ENCODE assay signal across 19 cellular contexts in the genomic region with DNA sequence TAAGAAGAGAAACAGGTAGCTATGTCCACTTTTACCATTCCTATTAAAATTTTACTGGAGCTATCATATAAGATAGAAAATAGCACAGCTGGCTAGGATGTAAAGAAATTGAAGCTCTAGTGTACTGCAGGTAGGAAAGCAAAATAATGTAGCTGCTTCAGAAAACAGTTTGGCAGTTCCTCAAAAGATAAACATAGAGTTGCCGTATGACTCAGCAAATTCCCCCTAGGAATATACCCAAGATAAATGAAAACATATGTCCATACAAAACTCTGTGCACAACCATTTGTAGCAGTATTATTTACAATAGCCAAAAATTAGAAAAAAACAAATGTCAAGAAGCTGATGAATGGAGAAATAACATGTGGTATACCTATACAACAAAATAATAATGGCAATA.
DNase-seq lines count a peak whose midpoint lies in the region; ATAC-seq, FAIRE-seq and TF ChIP-seq lines count a peak whose summit lies in the region.
"Had no signal": no experiment of that assay in that cellular context is flagged by ENCODE, and none has a peak within 500 bp of the region (broad histone marks: within the 10 kb centered on the region; RNA-seq: fewer than 3 reads in every experiment).

No MANE protein-coding gene starts in this region.

- no peak for TF ChIP-seq POLR2A in GM12878 (IDR thresholded peaks at IDR 0.05; ENCODE audit: low read depth, low read length)
- no peak for TF ChIP-seq POLR2A in H54 (IDR thresholded peaks at IDR 0.05; ENCODE audit: low read depth, low read length)

- no peak for TF ChIP-seq CTCF in GM12878 (IDR thresholded peaks at IDR 0.05 in 2 of 3, conservative IDR thresholded peaks at IDR 0.05 in 1 of 3; ENCODE audit: control insufficient read depth in 2 of 3, extremely low read depth in 1 of 3, insufficient read depth in 1 of 3, low read depth in 3 of 3, low read length in 3 of 3)

- no peaks in the 10 kb centered on the region for H4K20me1 ChIP-seq in GM12878 (ENCODE audit: control insufficient read depth, insufficient read depth)
- H4K20me1 ChIP-seq: BLaER1 had no signal

- no peaks in the 10 kb centered on the region for H3K27me3 ChIP-seq in GM12878 (replicated peaks in 1 of 2; ENCODE audit: control insufficient read depth in 2 of 2, insufficient read depth in 2 of 2, low read length in 1 of 2)
- H3K27me3 ChIP-seq in right cardiac atrium (ENCODE audit: control insufficient read depth, insufficient read depth), result no peaks in the 10 kb centered on the region
- H3K27me3 ChIP-seq: BLaER1, cardiac muscle cell had no signal

- intact Hi-C loops in GM12878 (cut with micrococcal nuclease; ENCODE audit: unreplicated experiment), result no loop called here
- intact Hi-C loops in right cardiac atrium (cut with DNase I), result no loop called here

- no peak for TF ChIP-seq RAD21 in GM12878 (IDR thresholded peaks at IDR 0.05; ENCODE audit: insufficient read depth, low read depth, low read length)

- no peaks in the 10 kb centered on the region for H3K9me3 ChIP-seq in GM12878 (replicated peaks; ENCODE audit: control insufficient read depth, insufficient read depth, low read length)
- no peaks in the 10 kb centered on the region for H3K9me3 ChIP-seq in right cardiac atrium (ENCODE audit: control insufficient read depth, low read length)
- H3K9me3 ChIP-seq: BLaER1, spleen had no signal

- no peaks in the 10 kb centered on the region for H3K36me3 ChIP-seq in GM12878 (ENCODE audit: control insufficient read depth in 2 of 2, insufficient read depth in 2 of 2, low read length in 1 of 2)
- H3K36me3 ChIP-seq: BLaER1, cardiac muscle cell, spleen had no signal

- peak; percentile 18 for DNase-seq in DMS 273 (lab: John Stamatoyannopoulos, UW; ENCODE audit: unreplicated experiment)
- no peak for DNase-seq in DMS 273 treated with DMSO at 0.1 percent for 48 hours (lab: John Stamatoyannopoulos, UW)
- DNase-seq in HS-5 (ENCODE audit: low read depth), result peak; percentile 35
- no peak for DNase-seq in GM12878 (ENCODE audit: low read depth, low spot score)
- peak; percentile 27 for DNase-seq in fibroblast of the conjunctiva (ENCODE audit: low read depth)
- no peak for DNase-seq in H54 (ENCODE audit: insufficient read length, low spot score)
- no peak for DNase-seq in right cardiac atrium
- DNase-seq in stimulated activated CD4-positive, alpha-beta T cell treated with anti-CD3 and anti-CD28 coated beads, Interleukin-15, amount 100 ng/mL, for 24 hours, result no peak
- DNase-seq: activated CD4-positive, CD25-positive, alpha-beta regulatory T cell; activated T-cell treated with anti-CD3 and anti-CD28 coated beads, Interleukin-2, amount 50 U/mL, for 4 hours; left cardiac atrium; NCI-H1417 treated with DMSO at 0.1 percent for 48 hours; NCI-H526 treated with DMSO at 0.1 percent for 48 hours; SIG-M5; spleen had no signal

- no peak overlapping the region for H3K9ac ChIP-seq in GM12878 (ENCODE audit: control insufficient read depth, insufficient read depth, low read length)
- H3K9ac ChIP-seq: BLaER1 had no signal

- in situ Hi-C loops in GM12878 (cut with MboI), result no loop called here

- no peak for FAIRE-seq in GM12878 (lab: Jason Lieb, UNC)
- no peak for FAIRE-seq in H54 (lab: Jason Lieb, UNC)
- FAIRE-seq: D721Med had no signal

- 56% methylated on average over 1 of the region's 1 CpG for WGBS in GM12878 (ENCODE audit: insufficient coverage, insufficient replicate concordance, low lambda C conversion rate, missing lambda C conversion rate)
- WGBS in right cardiac atrium, result 54% methylated on average over 1 of the region's 1 CpG

- CTCF ChIA-PET in GM12878 (lab: Yijun Ruan, JAX), result interaction anchor here (0.6 to 5.0 kb wide), 7 partner anchors 9 to 239 kb away, joined by 3 to 30 read pairs (median 3); no protein-coding TSS in a partner anchor

- H3K4me3 ChIP-seq in GM12878 (no peak overlapping the region), right cardiac atrium (ENCODE audit: low read length) (no peak overlapping the region)
- H3K4me3 ChIP-seq: BLaER1, cardiac muscle cell, spleen had no signal

- ATAC-seq in GM12878 (no peak), right cardiac atrium (no peak)
- ATAC-seq: activated T-cell treated with anti-CD3 and anti-CD28 coated beads, Interleukin-2, amount 50 U/mL, for 4 hours; left cardiac atrium had no signal

- no peak for TF ChIP-seq EP300 in GM12878 (IDR thresholded peaks at IDR 0.05; ENCODE audit: borderline replicate concordance in 1 of 2, control insufficient read depth in 1 of 2, low read depth in 2 of 2, low read length in 2 of 2)

- BruUV-seq in GM12878 (replicated peaks; lab: Mats Ljungman, UMichigan), result no TSS peak

- no peaks in the 10 kb centered on the region for H3K79me2 ChIP-seq in GM12878 (ENCODE audit: control insufficient read depth, insufficient read depth, low read length)

- H3K4me1 ChIP-seq in GM12878 (ENCODE audit: control insufficient read depth, insufficient read depth, low read length) (no peaks in the 10 kb centered on the region), right cardiac atrium (ENCODE audit: control insufficient read depth, insufficient read depth, low read length) (no peaks in the 10 kb centered on the region)
- H3K4me1 ChIP-seq: BLaER1, spleen had no signal

- POLR2A ChIA-PET in GM12878 (lab: Charles Lee), result no interaction called here

- RAD21 ChIA-PET in GM12878 (lab: Charles Lee; ENCODE audit: unreplicated experiment), result interaction anchor here (1.3 to 1.5 kb wide), 2 partner anchors 13 to 14 kb away, joined by 4 read pairs; no protein-coding TSS in a partner anchor

- SMC1A ChIA-PET in GM12878 (lab: Charles Lee; ENCODE audit: uncharacterized antibody, unreplicated experiment), result interaction anchor here (1.3 to 2.0 kb wide), 5 partner anchors 9 to 478 kb away, joined by 3 to 11 read pairs (median 5); no protein-coding TSS in a partner anchor

- H3K27ac ChIP-seq in GM12878 (ENCODE audit: control insufficient read depth, insufficient read depth), result no peak overlapping the region
- H3K27ac ChIP-seq in right cardiac atrium (ENCODE audit: low read length), result no peak overlapping the region
- H3K27ac ChIP-seq: 22Rv1, BLaER1, cardiac muscle cell, spleen had no signal

- H2AFZ ChIP-seq in GM12878 (ENCODE audit: control insufficient read depth, low read depth, low read length), result no peak overlapping the region

- no peak overlapping the region for H3K4me2 ChIP-seq in GM12878 (ENCODE audit: control insufficient read depth, insufficient read depth)
- H3K4me2 ChIP-seq: BLaER1 had no signal

TF ChIP-seq in GM12878, 131 proteins besides CTCF, POLR2A, EP300 and RAD21:
- TF ChIP-seq MEF2A (IDR thresholded peaks at IDR 0.05; ENCODE audit: insufficient read depth, low read depth, low read length), result no peak
- TF ChIP-seq SPI1 (IDR thresholded peaks at IDR 0.05; ENCODE audit: borderline replicate concordance, insufficient read depth, low read depth, low read length), result peak; percentile 58; the same call in 1 of the 2 replicates

Comparison
In these comparisons a context has a peak if more than half of its experiments do, and no peak if none do; other contexts are left out.
1. DNase-seq: peak in DMS 273 (single experiment), HS-5 (single experiment) and fibroblast of the conjunctiva (single experiment); none in DMS 273 treated with DMSO at 0.1 percent for 48 hours (single experiment), GM12878 (single experiment), H54 (single experiment), right cardiac atrium (0 of 3) and stimulated activated CD4-positive, alpha-beta T cell treated with anti-CD3 and anti-CD28 coated beads, Interleukin-15, amount 100 ng/mL, for 24 hours (single experiment).